23 cellular contexts compared by ENCODE assay signal in the genomic region with DNA sequence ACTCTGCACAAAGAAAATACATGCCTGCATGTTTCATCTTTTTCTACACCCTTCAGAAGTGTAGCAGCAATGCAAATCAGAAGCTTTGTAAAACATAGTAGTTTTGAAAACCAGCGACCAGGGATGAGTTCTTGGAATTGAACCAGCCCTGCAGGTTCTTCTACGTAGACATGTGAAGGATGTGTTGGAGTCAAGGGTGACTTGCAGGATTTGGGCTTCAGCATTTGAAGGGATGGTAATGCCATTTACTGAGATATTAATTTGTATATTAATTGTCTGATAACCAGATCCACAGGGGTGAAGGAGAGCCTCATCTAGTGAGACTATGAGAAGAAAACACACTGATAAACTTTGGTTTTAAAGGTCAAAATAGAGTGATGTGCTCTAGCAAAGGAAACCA.
"Had no signal": no experiment of that assay in that cellular context is flagged by ENCODE, and none has a peak within 500 bp of the region (broad histone marks: within the 10 kb centered on the region; RNA-seq: fewer than 3 reads in every experiment).

No MANE protein-coding gene starts in this region.

- H3K27ac Mint-ChIP-seq: activated CD8-positive, alpha-beta memory T cell treated with anti-CD3 and anti-CD28 coated beads, Interleukin-2, amount 10 ng/mL, durations not matched to agents 7 days and 5 days; activated naive CD4-positive, alpha-beta T cell treated with anti-CD3 and anti-CD28 coated beads, Interleukin-2, amount 50 U/mL, for 24 hours; activated T-cell treated with anti-CD3 and anti-CD28 coated beads, Interleukin-2, amount 50 U/mL, for 24 hours; activated T-helper 1 cell treated with anti-CD3 and anti-CD28 coated beads, Interleukin-12 subunit alpha, Interleukin-12 subunit beta, Interleukin-2, Interleukin-4 antibody, amounts not matched to agents 30 ng/mL and 10 ng/mL and 1 ng/mL, durations not matched to agents 14 hours and 24 hours and 36 hours; T-helper 1 cell treated with Interleukin-12 subunit alpha and Interleukin-12 subunit beta and Interleukin-4 antibody, amounts not matched to agents 30 μg/mL and 1 μg/mL, for 36 hours had no signal

- H3K4me3 Mint-ChIP-seq: activated CD8-positive, alpha-beta memory T cell treated with anti-CD3 and anti-CD28 coated beads, Interleukin-2, amount 10 ng/mL, durations not matched to agents 7 days and 5 days; activated naive CD4-positive, alpha-beta T cell treated with anti-CD3 and anti-CD28 coated beads, Interleukin-2, amount 50 U/mL, for 24 hours; activated T-cell treated with anti-CD3 and anti-CD28 coated beads, Interleukin-2, amount 50 U/mL, for 24 hours; activated T-helper 1 cell treated with anti-CD3 and anti-CD28 coated beads, Interleukin-12 subunit alpha, Interleukin-12 subunit beta, Interleukin-2, Interleukin-4 antibody, amounts not matched to agents 30 ng/mL and 10 ng/mL and 1 ng/mL, durations not matched to agents 14 hours and 24 hours and 36 hours; T-helper 1 cell treated with Interleukin-12 subunit alpha and Interleukin-12 subunit beta and Interleukin-4 antibody, amounts not matched to agents 30 μg/mL and 1 μg/mL, for 36 hours had no signal

- DNase-seq: activated CD4-positive, alpha-beta T cell treated with anti-CD3 and anti-CD28 coated beads for 48 hours; activated CD4-positive, alpha-beta T cell treated with anti-CD3 and anti-CD28 coated beads, Interleukin-2, amount 50 U/mL, for 48 hours; activated CD4-positive, CD25-positive, alpha-beta regulatory T cell treated with anti-CD3 and anti-CD28 coated beads, Interleukin-2, amount 50 U/mL, for 72 hours; activated CD8-positive, alpha-beta memory T cell treated with anti-CD3 and anti-CD28 coated beads, Interleukin-2, amount 10 ng/mL, durations not matched to agents 7 days and 5 days; activated effector memory CD4-positive, alpha-beta T cell treated with Interleukin-2 at 50 U/mL for 16 hours; activated naive CD4-positive, alpha-beta T cell; activated T-cell treated with anti-CD3 and anti-CD28 coated beads, Interleukin-2, amount 50 U/mL, for 24 hours; aorta; body of pancreas; Kasumi-1; NCI-H1105 treated with DMSO at 0.1 percent for 48 hours; NCI-H1436 treated with DMSO at 0.1 percent for 48 hours; NCI-H187; NCI-H2081; NCI-H510A treated with DMSO at 0.1 percent for 48 hours; NCI-H69; Peyer's patch; Right ventricle myocardium superior; SJCRH30 had no signal

- ATAC-seq: activated CD8-positive, alpha-beta memory T cell treated with anti-CD3 and anti-CD28 coated beads, Interleukin-2, amount 10 ng/mL, durations not matched to agents 7 days and 5 days; body of pancreas had no signal

- H3K27ac ChIP-seq: body of pancreas, Peyer's patch, RWPE1, SJCRH30 had no signal

- H3K36me3 Mint-ChIP-seq: activated CD8-positive, alpha-beta memory T cell treated with anti-CD3 and anti-CD28 coated beads, Interleukin-2, amount 10 ng/mL, durations not matched to agents 7 days and 5 days had no signal

- H3K4me3 ChIP-seq: body of pancreas, Peyer's patch, SJCRH30 had no signal

- H3K9me3 ChIP-seq: body of pancreas, Peyer's patch, SJCRH30 had no signal

- H3K9me3 Mint-ChIP-seq: activated naive CD4-positive, alpha-beta T cell treated with anti-CD3 and anti-CD28 coated beads, Interleukin-2, amount 50 U/mL, for 24 hours; activated T-cell treated with anti-CD3 and anti-CD28 coated beads, Interleukin-2, amount 50 U/mL, for 24 hours; activated T-helper 1 cell treated with anti-CD3 and anti-CD28 coated beads, Interleukin-12 subunit alpha, Interleukin-12 subunit beta, Interleukin-2, Interleukin-4 antibody, amounts not matched to agents 30 ng/mL and 10 ng/mL and 1 ng/mL, durations not matched to agents 14 hours and 24 hours and 36 hours; T-helper 1 cell treated with Interleukin-12 subunit alpha and Interleukin-12 subunit beta and Interleukin-4 antibody, amounts not matched to agents 30 μg/mL and 1 μg/mL, for 36 hours had no signal

- H3K36me3 ChIP-seq: Peyer's patch, SJCRH30 had no signal

- H3K27me3 ChIP-seq: body of pancreas, Peyer's patch, SJCRH30 had no signal

- H3K27me3 Mint-ChIP-seq: activated CD8-positive, alpha-beta memory T cell treated with anti-CD3 and anti-CD28 coated beads, Interleukin-2, amount 10 ng/mL, durations not matched to agents 7 days and 5 days; activated naive CD4-positive, alpha-beta T cell treated with anti-CD3 and anti-CD28 coated beads, Interleukin-2, amount 50 U/mL, for 24 hours; activated T-cell treated with anti-CD3 and anti-CD28 coated beads, Interleukin-2, amount 50 U/mL, for 24 hours had no signal

- H3K4me1 ChIP-seq: Peyer's patch, SJCRH30 had no signal
